Comparison of ENCODE assay signal across 8 cellular contexts in genomic region chr16:30699615-30700099, GRCh38. TPM values are rescaled to one million over a fixed set of nuclear protein-coding genes. Genes with fewer than 3 reads are reported as not detected.
DNase-seq lines count a peak whose midpoint lies in the region; ATAC-seq and TF ChIP-seq lines count a peak whose summit lies in the region.

No MANE protein-coding gene starts in this region.

- no peak for ATAC-seq in HG02571 (IDR thresholded peaks at IDR 0.05; ENCODE audit: unreplicated experiment)

- H3K27me3 ChIP-seq in GM06990 (replicated peaks; ENCODE audit: control insufficient read depth, insufficient read depth, low read length) (no peaks in the 10 kb centered on the region), SJSA1 (replicated peaks) (no peaks in the 10 kb centered on the region), fibroblast of lung (ENCODE audit: control insufficient read depth, insufficient read depth, low read length) (no peaks in the 10 kb centered on the region), prostate gland (replicated peaks; ENCODE audit: insufficient read depth) (no peaks in the 10 kb centered on the region)

- H3K4me1 ChIP-seq in SJSA1 (replicated peaks) (peaks cover 13% of the 10 kb centered on the region), fibroblast of lung (ENCODE audit: control insufficient read depth, extremely low read depth, insufficient read depth, low read length) (peaks cover 5% of the 10 kb centered on the region), prostate gland (replicated peaks) (peaks cover 10% of the 10 kb centered on the region)

- no peak for TF ChIP-seq POLR2A in prostate gland (IDR thresholded peaks at IDR 0.05)

- no peaks in the 10 kb centered on the region for H3K9me3 ChIP-seq in SJSA1 (replicated peaks)
- H3K9me3 ChIP-seq in fibroblast of lung (ENCODE audit: control insufficient read depth, insufficient read depth, low read depth, low read length) = no peaks in the 10 kb centered on the region
- no peaks in the 10 kb centered on the region for H3K9me3 ChIP-seq in prostate gland

- no peak for DNase-seq in GM06990 (ENCODE audit: extremely low read depth, insufficient read length)
- DNase-seq in SJSA1 (ENCODE audit: low read depth in 1 of 2, low spot score in 2 of 2) = no peak
- no peak for DNase-seq in fibroblast of lung (ENCODE audit: low read depth in 2 of 2)
- no peak for DNase-seq in prostate gland (ENCODE audit: low spot score)
- DNase-seq in T-helper 9 cell = no peak
- DNase-seq in HUDEP-2 (lab: John Stamatoyannopoulos, UW; ENCODE audit: unreplicated experiment in 76 of 76) = no peak
- no peak for DNase-seq in activated CD8-positive, alpha-beta memory T cell treated with anti-CD3 and anti-CD28 coated beads, Interleukin-2, amount 50 U/mL, for 4 hours

- H3K27ac ChIP-seq in SJSA1 (peak overlapping the region; percentile 99; the same call in 1 of the 2 replicates), fibroblast of lung (ENCODE audit: insufficient read depth, low read length) (peak overlapping the region; percentile 98), prostate gland (peak overlapping the region; percentile 99)

- H3K4me3 ChIP-seq in GM06990 (replicated peaks; ENCODE audit: low read depth, low read length) (peak overlapping the region; percentile 95), SJSA1 (peak overlapping the region; percentile 80), fibroblast of lung (replicated peaks in 1 of 4; ENCODE audit: control extremely low read depth in 1 of 4, insufficient read depth in 1 of 4, low read depth in 3 of 4, low read length in 4 of 4) (peak overlapping the region; percentile 57 to 97 (median 82)), prostate gland (peak overlapping the region; percentile 97)

- no peaks in the 10 kb centered on the region for H4K20me1 ChIP-seq in fibroblast of lung (ENCODE audit: control insufficient read depth, extremely low read depth, insufficient read depth, low read length)

- 25% methylated on average over 8 of the region's 8 CpGs for WGBS in prostate gland

- no peak overlapping the region for H2AFZ ChIP-seq in fibroblast of lung (ENCODE audit: low read length)

- H3K79me2 ChIP-seq in fibroblast of lung (ENCODE audit: control insufficient read depth, insufficient read depth, low read length) = peaks cover 33% of the 10 kb centered on the region

- peak overlapping the region; percentile 100 for H3K9ac ChIP-seq in fibroblast of lung (ENCODE audit: insufficient read depth, low read length)

- intact Hi-C loops in prostate gland (cut with DNase I) = loop anchor here (5.0 kb wide), 1 partner anchor 42 kb away; the partner anchor contains the start of gene FBRS

- peak overlapping the region; percentile 38 for H3K4me2 ChIP-seq in fibroblast of lung (ENCODE audit: extremely low read depth, insufficient read depth, low read length)

- TF ChIP-seq CTCF in GM06990 (IDR thresholded peaks at IDR 0.05; ENCODE audit: insufficient read depth, low read length, poor library complexity, severe bottlenecking) = no peak
- no peak for TF ChIP-seq CTCF in fibroblast of lung (conservative IDR thresholded peaks at IDR 0.05 in 1 of 2, IDR thresholded peaks at IDR 0.05 in 1 of 2; ENCODE audit: low read depth in 1 of 2, low read length in 2 of 2)
- no peak for TF ChIP-seq CTCF in prostate gland (IDR thresholded peaks at IDR 0.05)

- peaks cover 9% of the 10 kb centered on the region for H3K36me3 ChIP-seq in GM06990 (ENCODE audit: control insufficient read depth, insufficient read depth, low read length)
- peaks cover 58% of the 10 kb centered on the region for H3K36me3 ChIP-seq in SJSA1
- H3K36me3 ChIP-seq in fibroblast of lung (ENCODE audit: control insufficient read depth, insufficient read depth, low read length) = peaks cover 8% of the 10 kb centered on the region
- H3K36me3 ChIP-seq in prostate gland = peaks cover 17 to 35% of the 10 kb centered on the region in 2 donors

RNA-seq across cellular contexts. Expression of gene SRCAP, which starts 0.7 kb away (rescaled TPM):
- 9.4 and 14.3 TPM in 2 replicates for total RNA-seq in SJSA1 (2014; rRNA removed; shearing (Covaris generic))
- 11.3 and 14.2 TPM in 2 replicates for total RNA-seq in fibroblast of lung
- polyA plus RNA-seq in fibroblast of lung = 3.5 and 6.4 TPM in 2 replicates
- 12.1 and 17.8 TPM in 2 replicates for polyA plus RNA-seq in fibroblast of lung (2012)
- 98.0 and 100 TPM in 2 replicates for polyA minus RNA-seq in fibroblast of lung (ENCODE audit: low replicate concordance)
- total RNA-seq in prostate gland = 10 to 100 TPM; 42.8 to 79.0 TPM

RNA-seq across cellular contexts. Expression of gene FBRS, which starts 41.4 kb away (rescaled TPM):
- total RNA-seq in SJSA1 (2014; rRNA removed; shearing (Covaris generic)) = 7.6 and 13.6 TPM in 2 replicates
- 16.7 and 20.8 TPM in 2 replicates for total RNA-seq in fibroblast of lung
- polyA plus RNA-seq in fibroblast of lung = 5.5 and 8.2 TPM in 2 replicates
- polyA plus RNA-seq in fibroblast of lung (2012) = 27.3 and 36.0 TPM in 2 replicates
- polyA minus RNA-seq in fibroblast of lung (ENCODE audit: low replicate concordance) = 24.0 and 37.3 TPM in 2 replicates
- 100 to 1,000 TPM in 1 of 2 donors, 10 to 100 TPM in 1; 49.0 to 106 TPM for total RNA-seq in prostate gland

RNA-seq across cellular contexts. Expression of gene PHKG2, which starts 48.6 kb away (rescaled TPM):
- 35.3 and 39.0 TPM in 2 replicates for total RNA-seq in SJSA1 (2014; rRNA removed; shearing (Covaris generic))
- total RNA-seq in fibroblast of lung (11.8 and 15.4 TPM in 2 replicates), prostate gland (10 to 100 TPM; 37.2 to 45.2 TPM)
- 19.4 and 23.8 TPM in 2 replicates for polyA plus RNA-seq in fibroblast of lung
- polyA plus RNA-seq in fibroblast of lung (2012) = 19.2 and 24.2 TPM in 2 replicates
- polyA minus RNA-seq in fibroblast of lung (ENCODE audit: low replicate concordance) = 31.4 and 31.6 TPM in 2 replicates

RNA-seq across cellular contexts. Expression of gene PRR14, which starts 48.9 kb away (rescaled TPM):
- 6.1 and 8.2 TPM in 2 replicates for total RNA-seq in SJSA1 (2014; rRNA removed; shearing (Covaris generic))
- total RNA-seq in fibroblast of lung (5.9 and 6.6 TPM in 2 replicates), prostate gland (10 to 100 TPM; 37.5 to 66.7 TPM)
- polyA plus RNA-seq in fibroblast of lung = 2.5 and 4.7 TPM in 2 replicates
- 13.5 and 28.4 TPM in 2 replicates for polyA plus RNA-seq in fibroblast of lung (2012)
- polyA minus RNA-seq in fibroblast of lung (ENCODE audit: low replicate concordance) = 2.8 and 9.5 TPM in 2 replicates
